ENCODE assay signal across 10 cellular contexts in genomic region chr10:24344279-24344678, GRCh38.
DNase-seq lines count a peak whose midpoint lies in the region; ATAC-seq and TF ChIP-seq lines count a peak whose summit lies in the region.
"Had no signal": no experiment of that assay in that cellular context is flagged by ENCODE, and none has a peak within 500 bp of the region (broad histone marks: within the 10 kb centered on the region; RNA-seq: fewer than 3 reads in every experiment).

No MANE protein-coding gene starts in this region.

- no peaks in the 10 kb centered on the region for H3K9me2 ChIP-seq in PC-3 (replicated peaks; ENCODE audit: low read length)

- peaks cover 3% of the 10 kb centered on the region for H3F3A ChIP-seq in PC-3 (ENCODE audit: low read length, unreplicated experiment)

- no peaks in the 10 kb centered on the region for H3K27me3 ChIP-seq in PC-3 (ENCODE audit: low read length)
- H3K27me3 ChIP-seq in rectal smooth muscle tissue (ENCODE audit: control insufficient read depth, insufficient read depth, low read length) = no peaks in the 10 kb centered on the region

- intact Hi-C loops in PC-3 (cut with micrococcal nuclease) = loop anchor here (2.0 to 5.0 kb wide), 2 partner anchors 47 to 135 kb away; partner anchors contain the start of gene KIAA1217

- peak overlapping the region; percentile 31; the same call in 1 of the 2 replicates for H2AFZ ChIP-seq in PC-3 (ENCODE audit: low read length)

- DNase-seq in EL (peak; percentile 97), PC-3 (peak; percentile 94), epithelial cell of prostate (ENCODE audit: low read depth, low spot score) (peak; percentile 73), GDM1 (lab: John Stamatoyannopoulos, UW) (no peak)
- no peak for DNase-seq in activated naive CD4-positive, alpha-beta T cell treated with Interleukin-2 at 50 U/mL for 16 hours

- H4K20me1 ChIP-seq in PC-3 (ENCODE audit: low read length) = no peaks in the 10 kb centered on the region

- peak overlapping the region; percentile 79 for H3K4me2 ChIP-seq in PC-3 (ENCODE audit: low read length)

- H3K36me3 ChIP-seq in PC-3 (ENCODE audit: low read depth, low read length) (no peaks in the 10 kb centered on the region), rectal smooth muscle tissue (ENCODE audit: control insufficient read depth, insufficient read depth, low read length) (no peaks in the 10 kb centered on the region)
- H3K36me3 ChIP-seq: HAP-1 had no signal

- TF ChIP-seq CTCF in PC-3 (conservative IDR thresholded peaks at IDR 0.05; ENCODE audit: low read depth, low read length) = no peak

- H3K4me1 ChIP-seq in PC-3 (ENCODE audit: insufficient read depth, low read length) (peaks cover 38% of the 10 kb centered on the region), rectal smooth muscle tissue (ENCODE audit: control insufficient read depth, insufficient read depth, low read length) (peaks cover 2% of the 10 kb centered on the region)

- ATAC-seq in PC-3 = peak; percentile 93
- no peak for ATAC-seq in HG02798 (IDR thresholded peaks at IDR 0.05; ENCODE audit: poor library complexity, unreplicated experiment)
- ATAC-seq in GM21515 (IDR thresholded peaks at IDR 0.05; ENCODE audit: unreplicated experiment) = no peak
- ATAC-seq: WTC11 had no signal

- no peaks in the 10 kb centered on the region for H3K9me3 ChIP-seq in PC-3 (ENCODE audit: low read length)
- H3K9me3 ChIP-seq: HAP-1 had no signal

- CTCF ChIA-PET in PC-3 (lab: Charles Lee) = no interaction called here

- BruUV-seq in PC-3 (replicated peaks; lab: Mats Ljungman, UMichigan) = no TSS peak

- POLR2A ChIA-PET in PC-3 (lab: Charles Lee; ENCODE audit: unreplicated experiment) = interaction anchor here (0.6 kb wide), 1 partner anchor 160 kb away, joined by 5 read pairs; no protein-coding TSS in a partner anchor

- H3K4me3 ChIP-seq in PC-3 (ENCODE audit: low read length) = peak overlapping the region; percentile 59; the same call in 1 of the 2 replicates
- H3K4me3 ChIP-seq in rectal smooth muscle tissue (ENCODE audit: low read length) = no peak overlapping the region
- H3K4me3 ChIP-seq: HAP-1 had no signal

- H3K9ac ChIP-seq in PC-3 (ENCODE audit: low read length) (peak overlapping the region; percentile 80), rectal smooth muscle tissue (ENCODE audit: low read length) (no peak overlapping the region)

- no peaks in the 10 kb centered on the region for H3K79me2 ChIP-seq in PC-3 (ENCODE audit: low read length)

- peak overlapping the region; percentile 92 for H3K27ac ChIP-seq in PC-3 (ENCODE audit: low read length)
- H3K27ac ChIP-seq in epithelial cell of prostate = peak overlapping the region; percentile 72
- H3K27ac ChIP-seq in rectal smooth muscle tissue (ENCODE audit: low read depth, low read length) = peak overlapping the region; percentile 37

Comparison
In these comparisons a context has a peak if more than half of its experiments do, and no peak if none do; other contexts are left out.
1. DNase-seq: peak in EL (single experiment), PC-3 (single experiment) and epithelial cell of prostate (single experiment); none in GDM1 (single experiment) and activated naive CD4-positive, alpha-beta T cell treated with Interleukin-2 at 50 U/mL for 16 hours (single experiment).
2. H3K27ac ChIP-seq: peak in every context shown above with its lines; median percentile 92 in PC-3; 72 in epithelial cell of prostate; 37 in rectal smooth muscle tissue.